Comparison of ENCODE assay signal across 8 cellular contexts in the genomic region with DNA sequence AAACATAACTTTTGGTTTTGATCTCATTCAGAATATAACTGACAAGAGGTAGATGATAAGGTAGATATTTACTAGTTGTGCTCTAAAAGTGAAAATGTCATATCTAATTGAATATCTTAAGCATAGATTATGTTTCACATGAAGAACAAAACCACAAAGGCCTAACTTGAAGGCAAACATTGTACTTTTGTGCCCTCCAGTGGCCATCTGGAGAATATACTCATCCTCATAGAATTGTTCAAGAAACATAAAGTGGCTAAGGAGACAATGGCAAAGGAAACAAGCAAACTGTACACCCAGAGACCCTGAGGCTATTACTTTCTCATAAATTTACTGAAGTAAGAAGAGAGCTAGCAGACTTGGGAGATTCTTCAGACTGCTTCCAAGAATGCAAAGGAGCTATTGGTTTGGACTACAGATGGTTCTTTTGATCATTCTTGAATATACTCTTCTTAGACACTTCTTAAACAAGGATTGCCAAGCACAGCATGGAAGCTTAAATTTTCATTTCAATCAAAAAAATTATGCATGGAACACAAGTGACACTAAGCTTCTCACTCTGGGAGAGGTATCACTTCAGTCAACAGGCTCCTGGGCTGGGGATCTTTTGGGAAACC.
A peak's percentile ranks its signal among the peaks of the same experiment; 100 is the strongest.
DNase-seq lines count a peak whose midpoint lies in the region; ATAC-seq lines count a peak whose summit lies in the region.

No MANE protein-coding gene starts in this region.

- DNase-seq in DMS53 (lab: John Stamatoyannopoulos, UW) (peak; percentile 78), NCI-H460 (ENCODE audit: extremely low read depth, low read depth) (peak; percentile 60), glomerular visceral epithelial cell (ENCODE audit: extremely low spot score) (peak; percentile 64), retina (peak; percentile 57), hepatic stellate cell (ENCODE audit: low spot score) (no peak)
- DNase-seq in activated T-helper 1 cell treated with anti-CD3 and anti-CD28 coated beads, Interleukin-12 subunit alpha, Interleukin-12 subunit beta, Interleukin-2, Interleukin-4 antibody, amounts not matched to agents 30 ng/mL and 10 ng/mL and 1 ng/mL, durations not matched to agents 14 hours and 24 hours and 36 hours (ENCODE audit: low spot score) = peak; percentile 14

- H3K4me3 Mint-ChIP-seq in activated T-helper 1 cell treated with anti-CD3 and anti-CD28 coated beads, Interleukin-12 subunit alpha, Interleukin-12 subunit beta, Interleukin-2, Interleukin-4 antibody, amounts not matched to agents 30 ng/mL and 10 ng/mL and 1 ng/mL, durations not matched to agents 14 hours and 24 hours and 36 hours = no peak overlapping the region

- H3K27me3 Mint-ChIP-seq in activated T-helper 1 cell treated with anti-CD3 and anti-CD28 coated beads, Interleukin-12 subunit alpha, Interleukin-12 subunit beta, Interleukin-2, Interleukin-4 antibody, amounts not matched to agents 30 ng/mL and 10 ng/mL and 1 ng/mL, durations not matched to agents 14 hours and 24 hours and 36 hours (ENCODE audit: insufficient read depth) = peaks cover 3% of the 10 kb centered on the region

- H3K36me3 Mint-ChIP-seq in activated T-helper 1 cell treated with anti-CD3 and anti-CD28 coated beads, Interleukin-12 subunit alpha, Interleukin-12 subunit beta, Interleukin-2, Interleukin-4 antibody, amounts not matched to agents 30 ng/mL and 10 ng/mL and 1 ng/mL, durations not matched to agents 14 hours and 24 hours and 36 hours (ENCODE audit: low read depth) = no peaks in the 10 kb centered on the region

- H3K9me3 Mint-ChIP-seq in activated T-helper 1 cell treated with anti-CD3 and anti-CD28 coated beads, Interleukin-12 subunit alpha, Interleukin-12 subunit beta, Interleukin-2, Interleukin-4 antibody, amounts not matched to agents 30 ng/mL and 10 ng/mL and 1 ng/mL, durations not matched to agents 14 hours and 24 hours and 36 hours = no peaks in the 10 kb centered on the region

- H3K4me1 Mint-ChIP-seq in activated T-helper 1 cell treated with anti-CD3 and anti-CD28 coated beads, Interleukin-12 subunit alpha, Interleukin-12 subunit beta, Interleukin-2, Interleukin-4 antibody, amounts not matched to agents 30 ng/mL and 10 ng/mL and 1 ng/mL, durations not matched to agents 14 hours and 24 hours and 36 hours (ENCODE audit: low read depth) = no peaks in the 10 kb centered on the region

- intact Hi-C loops in activated T-helper 1 cell treated with anti-CD3 and anti-CD28 coated beads, Interleukin-12 subunit alpha, Interleukin-12 subunit beta, Interleukin-2, Interleukin-4 antibody, amounts not matched to agents 30 ng/mL and 10 ng/mL and 1 ng/mL, durations not matched to agents 14 hours and 24 hours and 36 hours (cut with micrococcal nuclease) = loop anchor here (1.0 kb wide), 2 partner anchors 827 to 1205 kb away; no protein-coding TSS in a partner anchor

- ATAC-seq in GM19324 (IDR thresholded peaks at IDR 0.05; ENCODE audit: low FRiP score, unreplicated experiment) (peak; percentile 70), HG03139 (IDR thresholded peaks at IDR 0.05; ENCODE audit: unreplicated experiment) (peak; percentile 57)

- no peak overlapping the region for H3K27ac Mint-ChIP-seq in activated T-helper 1 cell treated with anti-CD3 and anti-CD28 coated beads, Interleukin-12 subunit alpha, Interleukin-12 subunit beta, Interleukin-2, Interleukin-4 antibody, amounts not matched to agents 30 ng/mL and 10 ng/mL and 1 ng/mL, durations not matched to agents 14 hours and 24 hours and 36 hours
